ENCODE assay signal across 8 cellular contexts in the genomic region with DNA sequence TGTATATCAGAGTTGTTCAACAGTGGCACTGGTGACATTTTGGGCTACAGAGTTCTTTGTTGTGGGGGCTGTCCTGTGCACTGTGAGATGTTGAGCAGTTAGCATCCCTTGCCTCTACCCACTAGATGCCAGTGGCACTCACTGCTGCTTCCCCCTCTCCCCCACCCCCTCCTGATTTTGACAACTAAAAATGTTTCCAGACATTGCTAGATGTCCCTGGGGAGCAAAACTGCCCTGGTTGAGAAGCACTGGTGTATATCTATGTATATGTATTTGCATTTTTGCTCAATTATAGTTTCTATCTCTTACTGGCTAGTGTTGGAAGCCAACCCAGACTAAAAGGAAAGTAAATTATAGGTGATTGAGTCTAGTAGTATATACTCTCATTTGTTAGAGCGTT. TPM values are rescaled to one million over a fixed set of nuclear protein-coding genes. Genes with fewer than 3 reads are reported as not detected.
DNase-seq lines count a peak whose midpoint lies in the region; ATAC-seq and TF ChIP-seq lines count a peak whose summit lies in the region.

No MANE protein-coding gene starts in this region.

- no peak overlapping the region for H3K27ac ChIP-seq in breast epithelium

- no peak for TF ChIP-seq CTCF in breast epithelium (IDR thresholded peaks at IDR 0.05)
- TF ChIP-seq CTCF in GM13976 (IDR thresholded peaks at IDR 0.05; ENCODE audit: borderline replicate concordance, control extremely low read depth, extremely low read depth, insufficient read depth, missing control alignments): no peak

- H3K27ac Mint-ChIP-seq in activated T-cell treated with anti-CD3 and anti-CD28 coated beads, Interleukin-2, amount 50 U/mL, for 24 hours: peak overlapping the region; percentile 95
- H3K27ac Mint-ChIP-seq in stimulated activated naive CD8-positive, alpha-beta T cell treated with anti-CD3 and anti-CD28 coated beads, Interleukin-15, Interleukin-2, amounts not matched to agents 100 ng/mL and 50 ng/mL, for 24 hours: peak overlapping the region; percentile 83

- no peaks in the 10 kb centered on the region for H3K36me3 ChIP-seq in breast epithelium

- peaks cover 0 to 4% of the 10 kb centered on the region in 2 donors for H3K4me1 ChIP-seq in breast epithelium

- intact Hi-C loops in breast epithelium (cut with DNase I; ENCODE audit: low total_unique reads): loop anchor here (10.0 kb wide), 1 partner anchor 106 kb away; no protein-coding TSS in a partner anchor

- peak overlapping the region; percentile 94 for H3K4me3 Mint-ChIP-seq in activated T-cell treated with anti-CD3 and anti-CD28 coated beads, Interleukin-2, amount 50 U/mL, for 24 hours
- H3K4me3 Mint-ChIP-seq in stimulated activated naive CD8-positive, alpha-beta T cell treated with anti-CD3 and anti-CD28 coated beads, Interleukin-15, Interleukin-2, amounts not matched to agents 100 ng/mL and 50 ng/mL, for 24 hours: peak overlapping the region; percentile 98

- H3K4me1 Mint-ChIP-seq in activated T-cell treated with anti-CD3 and anti-CD28 coated beads, Interleukin-2, amount 50 U/mL, for 24 hours (ENCODE audit: low read depth): peaks cover 73% of the 10 kb centered on the region
- H3K4me1 Mint-ChIP-seq in stimulated activated naive CD8-positive, alpha-beta T cell treated with anti-CD3 and anti-CD28 coated beads, Interleukin-15, Interleukin-2, amounts not matched to agents 100 ng/mL and 50 ng/mL, for 24 hours (ENCODE audit: low read depth): peaks cover 71% of the 10 kb centered on the region

- no peaks in the 10 kb centered on the region for H3K27me3 ChIP-seq in breast epithelium

- TF ChIP-seq POLR2A in breast epithelium (IDR thresholded peaks at IDR 0.05): no peak

- peak; percentile 15 for ATAC-seq in HG03460 (IDR thresholded peaks at IDR 0.05; ENCODE audit: unreplicated experiment)
- ATAC-seq in GM19455 (IDR thresholded peaks at IDR 0.05; ENCODE audit: unreplicated experiment): no peak

- peak overlapping the region in 2 of 3 donors; percentile 20 to 72 for H3K4me3 ChIP-seq in breast epithelium

- peaks cover 66% of the 10 kb centered on the region for H3K36me3 Mint-ChIP-seq in activated T-cell treated with anti-CD3 and anti-CD28 coated beads, Interleukin-2, amount 50 U/mL, for 24 hours (ENCODE audit: low read depth)
- H3K36me3 Mint-ChIP-seq in stimulated activated naive CD8-positive, alpha-beta T cell treated with anti-CD3 and anti-CD28 coated beads, Interleukin-15, Interleukin-2, amounts not matched to agents 100 ng/mL and 50 ng/mL, for 24 hours (ENCODE audit: low read depth): peaks cover 58% of the 10 kb centered on the region

- H3K9me3 ChIP-seq in breast epithelium: no peaks in the 10 kb centered on the region

- no peaks in the 10 kb centered on the region for H3K27me3 Mint-ChIP-seq in activated T-cell treated with anti-CD3 and anti-CD28 coated beads, Interleukin-2, amount 50 U/mL, for 24 hours
- H3K27me3 Mint-ChIP-seq in stimulated activated naive CD8-positive, alpha-beta T cell treated with anti-CD3 and anti-CD28 coated beads, Interleukin-15, Interleukin-2, amounts not matched to agents 100 ng/mL and 50 ng/mL, for 24 hours: no peaks in the 10 kb centered on the region

- no peak for DNase-seq in activated T-cell treated with anti-CD3 and anti-CD28 coated beads, Interleukin-2, amount 50 U/mL, for 24 hours
- no peak for DNase-seq in activated T-cell treated with anti-CD3 and anti-CD28 coated beads, Interleukin-2, amount 50 U/mL, for 48 hours
- DNase-seq in breast epithelium (ENCODE audit: low spot score in 2 of 2) (no peak), DMS114 treated with DMSO at 0.1 percent for 48 hours (lab: John Stamatoyannopoulos, UW; ENCODE audit: unreplicated experiment) (no peak), GM13976 (ENCODE audit: low spot score) (no peak)

- no peaks in the 10 kb centered on the region for H3K9me3 Mint-ChIP-seq in activated T-cell treated with anti-CD3 and anti-CD28 coated beads, Interleukin-2, amount 50 U/mL, for 24 hours
- H3K9me3 Mint-ChIP-seq in stimulated activated naive CD8-positive, alpha-beta T cell treated with anti-CD3 and anti-CD28 coated beads, Interleukin-15, Interleukin-2, amounts not matched to agents 100 ng/mL and 50 ng/mL, for 24 hours: no peaks in the 10 kb centered on the region

- in situ Hi-C loops in GM13976 (cut with MboI; ENCODE audit: low sequenced_read_pairs, unreplicated experiment): no loop called here

RNA-seq across cellular contexts. Expression of gene TMEM131L, which starts 2.4 kb away (rescaled TPM):
- 10 to 100 TPM; 18.7 to 22.0 (median 19.5) TPM for total RNA-seq in breast epithelium
